14 cellular contexts compared by ENCODE assay signal in genomic region chr7:69839782-69840181, GRCh38.
DNase-seq lines count a peak whose midpoint lies in the region; ATAC-seq and TF ChIP-seq lines count a peak whose summit lies in the region.
"Had no signal": no experiment of that assay in that cellular context is flagged by ENCODE, and none has a peak within 500 bp of the region (broad histone marks: within the 10 kb centered on the region; RNA-seq: fewer than 3 reads in every experiment).

No MANE protein-coding gene starts in this region.

- no peak overlapping the region for H2BK12ac ChIP-seq in neuronal stem cell (ENCODE audit: low read length)

- intact Hi-C loops in breast epithelium (cut with DNase I; ENCODE audit: low total_unique reads): no loop called here

- H3K36me3 ChIP-seq in neuronal stem cell (replicated peaks in 1 of 2; ENCODE audit: control insufficient read depth in 2 of 2, insufficient read depth in 2 of 2, low read length in 2 of 2) (no peaks in the 10 kb centered on the region), breast epithelium (no peaks in the 10 kb centered on the region)

- DNase-seq in neuronal stem cell (ENCODE audit: low spot score) (no peak), NCI-H2227 treated with DMSO at 0.1 percent for 48 hours (lab: John Stamatoyannopoulos, UW) (no peak), NCI-H1694 treated with DMSO at 0.1 percent for 48 hours (lab: John Stamatoyannopoulos, UW) (no peak), breast epithelium (ENCODE audit: low spot score in 2 of 2) (no peak)
- DNase-seq: activated CD4-positive, CD25-positive, alpha-beta regulatory T cell; C1 segment of cervical spinal cord; effector memory CD4-positive, alpha-beta T cell; KG1; NCI-H1694; SIG-M5 had no signal

- H3K4me2 ChIP-seq in neuronal stem cell (ENCODE audit: insufficient read depth, low read length, poor library complexity, severe bottlenecking): no peak overlapping the region

- H3K4me1 ChIP-seq in neuronal stem cell (ENCODE audit: control insufficient read depth in 2 of 2, insufficient read depth in 1 of 2, low read depth in 1 of 2, low read length in 2 of 2) (peaks cover 11 to 33% of the 10 kb centered on the region in 2 donors), breast epithelium (no peaks in the 10 kb centered on the region)

- ATAC-seq in GM18873 (IDR thresholded peaks at IDR 0.05; ENCODE audit: low FRiP score, unreplicated experiment) (peak; percentile 48), HG02623 (IDR thresholded peaks at IDR 0.05; ENCODE audit: unreplicated experiment) (peak; percentile 60), HG03460 (IDR thresholded peaks at IDR 0.05; ENCODE audit: unreplicated experiment) (peak; percentile 60), GM21360 (IDR thresholded peaks at IDR 0.05; ENCODE audit: unreplicated experiment) (no peak)

- H2BK120ac ChIP-seq in neuronal stem cell (ENCODE audit: low read depth, low read length): no peak overlapping the region

- no peak overlapping the region for H4K8ac ChIP-seq in neuronal stem cell (ENCODE audit: low read depth, low read length)

- TF ChIP-seq POLR2A in breast epithelium (IDR thresholded peaks at IDR 0.05): no peak

- H3K14ac ChIP-seq in neuronal stem cell (ENCODE audit: low read length): no peak overlapping the region

- H3K23ac ChIP-seq in neuronal stem cell (ENCODE audit: low read depth, low read length, poor library complexity): no peak overlapping the region

- no peak overlapping the region for H2AK5ac ChIP-seq in neuronal stem cell (ENCODE audit: low read depth, low read length)

- H3K9me3 ChIP-seq in neuronal stem cell (replicated peaks in 1 of 2; ENCODE audit: control insufficient read depth in 2 of 2, insufficient read depth in 1 of 2, low read depth in 1 of 2, low read length in 2 of 2) (no peaks in the 10 kb centered on the region), breast epithelium (no peaks in the 10 kb centered on the region)

- H3K4ac ChIP-seq in neuronal stem cell (ENCODE audit: low read length): no peak overlapping the region

- no peak overlapping the region for H3K18ac ChIP-seq in neuronal stem cell (ENCODE audit: low read length)

- no peak overlapping the region for H2BK5ac ChIP-seq in neuronal stem cell (ENCODE audit: low read length)

- TF ChIP-seq CTCF in breast epithelium (IDR thresholded peaks at IDR 0.05): no peak

- H3K4me3 ChIP-seq in neuronal stem cell (ENCODE audit: low read length in 2 of 2) (no peak overlapping the region), breast epithelium (no peak overlapping the region)

- peak overlapping the region; percentile 18 for H3K9ac ChIP-seq in neuronal stem cell (ENCODE audit: low read depth, low read length, poor library complexity)

- no peak overlapping the region for H4K91ac ChIP-seq in neuronal stem cell (ENCODE audit: low read depth, low read length, poor library complexity)

- H3K27ac ChIP-seq in neuronal stem cell (replicated peaks; ENCODE audit: low read length) (no peak overlapping the region), breast epithelium (no peak overlapping the region)

- H2AFZ ChIP-seq in neuronal stem cell (ENCODE audit: low read length): no peak overlapping the region

- 100% methylated on average over 1 of the region's 2 CpGs; no CpG with 5 or more reads in 1 of the 2 donors for WGBS in neuronal stem cell (ENCODE audit: extremely low coverage in 2 of 2, insufficient read length in 2 of 2, insufficient replicate concordance in 1 of 2), 2 donors

- no peaks in the 10 kb centered on the region for H3K79me1 ChIP-seq in neuronal stem cell (ENCODE audit: low read depth, low read length)

- no peaks in the 10 kb centered on the region for H3K27me3 ChIP-seq in neuronal stem cell (ENCODE audit: control insufficient read depth in 3 of 3, insufficient read depth in 3 of 3, low read depth in 1 of 3, low read length in 3 of 3)
- H3K27me3 ChIP-seq in breast epithelium: no peaks in the 10 kb centered on the region

- H2BK15ac ChIP-seq in neuronal stem cell (ENCODE audit: low read length): no peak overlapping the region
